ENCODE assay signal across 8 cellular contexts in genomic region chr7:106216517-106217088, GRCh38.
A peak's percentile ranks its signal among the peaks of the same experiment; 100 is the strongest.
DNase-seq lines count a peak whose midpoint lies in the region; ATAC-seq, FAIRE-seq and TF ChIP-seq lines count a peak whose summit lies in the region.

No MANE protein-coding gene starts in this region.

- no peak overlapping the region for H3K18ac ChIP-seq in mesendoderm (ENCODE audit: low read length)

- intact Hi-C loops in colonic mucosa (cut with DNase I), result no loop called here

- H3K27me3 ChIP-seq in colonic mucosa (no peaks in the 10 kb centered on the region), mesendoderm (ENCODE audit: insufficient read depth, low read length, poor library complexity) (no peaks in the 10 kb centered on the region)

- H2BK5ac ChIP-seq in mesendoderm (ENCODE audit: low read length), result no peak overlapping the region

- peak overlapping the region; percentile 24; the same call in 2 of the 3 replicates for H3K4me3 ChIP-seq in A549
- H3K4me3 ChIP-seq in LNCaP clone FGC (ENCODE audit: low read depth, low read length), result peak overlapping the region; percentile 17
- H3K4me3 ChIP-seq in colonic mucosa, result no peak overlapping the region
- no peak overlapping the region for H3K4me3 ChIP-seq in mesendoderm (ENCODE audit: low read length)

- H2BK15ac ChIP-seq in mesendoderm (replicated peaks; ENCODE audit: low read depth), result no peak overlapping the region

- TF ChIP-seq EP300 in A549 (IDR thresholded peaks at IDR 0.05), result no peak

- H3K4me1 ChIP-seq in A549, result peaks cover 22% of the 10 kb centered on the region
- H3K4me1 ChIP-seq in colonic mucosa, result no peaks in the 10 kb centered on the region
- peaks cover 2% of the 10 kb centered on the region for H3K4me1 ChIP-seq in mesendoderm (ENCODE audit: control insufficient read depth, low read depth, low read length)

- FAIRE-seq in A549 (lab: Jason Lieb, UNC), result no peak

- no peak overlapping the region for H4K5ac ChIP-seq in mesendoderm (ENCODE audit: low read length)

- no peak overlapping the region for H3K23ac ChIP-seq in mesendoderm (ENCODE audit: low read length)

- H3K4ac ChIP-seq in mesendoderm (ENCODE audit: low read depth, low read length), result no peak overlapping the region

- DNase-seq in A549 (ENCODE audit: low read depth in 1 of 2, low spot score in 1 of 2) (peak; percentile 75 to 88), LNCaP clone FGC (ENCODE audit: low read depth) (peak; percentile 77), colonic mucosa (peak; percentile 31), mesendoderm (peak; percentile 62), NCI-H1105 (lab: John Stamatoyannopoulos, UW) (no peak), NCI-H187 treated with DMSO at 0.1 percent for 48 hours (lab: John Stamatoyannopoulos, UW) (no peak)
- DNase-seq in stimulated activated CD4-positive, alpha-beta T cell treated with anti-CD3 and anti-CD28 coated beads, Interleukin-1b, Interleukin-23, amount 100 ng/mL, for 48 hours, result no peak

- TF ChIP-seq POLR2A in A549 (IDR thresholded peaks at IDR 0.05; ENCODE audit: low read length), result no peak

- ATAC-seq in A549 (peak; percentile 94 to 95), GM18861 (IDR thresholded peaks at IDR 0.05; ENCODE audit: unreplicated experiment) (no peak)

- no peak overlapping the region for H3K56ac ChIP-seq in mesendoderm (ENCODE audit: low read length)

- CTCF ChIA-PET in A549 (lab: Yijun Ruan, JAX), result interaction anchor here (0.9 to 2.6 kb wide), 4 partner anchors 9 to 40 kb away, joined by 3 to 14 read pairs (median 6); no protein-coding TSS in a partner anchor

- H3K4me2 ChIP-seq in A549 (peak overlapping the region; percentile 86), mesendoderm (ENCODE audit: low read length) (no peak overlapping the region)

- H3K79me2 ChIP-seq in mesendoderm (ENCODE audit: control insufficient read depth, insufficient read depth, low read length), result no peaks in the 10 kb centered on the region

- H3K79me1 ChIP-seq in mesendoderm (ENCODE audit: low read length), result no peaks in the 10 kb centered on the region

- H3K27ac ChIP-seq in A549, result peak overlapping the region; percentile 80 to 87
- H3K27ac ChIP-seq in colonic mucosa, result peak overlapping the region; percentile 56
- H3K27ac ChIP-seq in mesendoderm (ENCODE audit: low read depth, low read length), result no peak overlapping the region

- TF ChIP-seq CTCF in A549 (IDR thresholded peaks at IDR 0.05), result no peak
- no peak for TF ChIP-seq CTCF in LNCaP clone FGC (IDR thresholded peaks at IDR 0.05; ENCODE audit: control insufficient read depth, extremely low read depth, insufficient read depth)
- no peak for TF ChIP-seq CTCF in colonic mucosa (IDR thresholded peaks at IDR 0.05)

- H3K36me3 ChIP-seq in colonic mucosa (no peaks in the 10 kb centered on the region), mesendoderm (ENCODE audit: control insufficient read depth, insufficient read depth, low read length) (no peaks in the 10 kb centered on the region)

- 2% methylated on average over 3 of the region's 3 CpGs for WGBS in A549 (ENCODE audit: missing lambda C conversion rate)
- no CpG with 5 or more reads among the region's 3 CpGs for WGBS in mesendoderm (ENCODE audit: extremely low coverage, insufficient coverage, low lambda C conversion rate)

- H2AK5ac ChIP-seq in mesendoderm (ENCODE audit: low read length), result no peak overlapping the region

- POLR2A ChIA-PET in A549 (lab: Yijun Ruan, JAX), result interaction anchor here (1.0 to 1.7 kb wide), 2 partner anchors 68 to 232 kb away, joined by 5 to 11 read pairs; partner anchors contain the start of gene NAMPT

- no peaks in the 10 kb centered on the region for H3K9me3 ChIP-seq in A549
- H3K9me3 ChIP-seq in colonic mucosa, result no peaks in the 10 kb centered on the region

- no peak overlapping the region for H2BK120ac ChIP-seq in mesendoderm (ENCODE audit: low read depth, low read length)

- TF ChIP-seq RAD21 in A549 (conservative IDR thresholded peaks at IDR 0.05 in 1 of 2, IDR thresholded peaks at IDR 0.05 in 1 of 2), result peak in 1 of 2 experiments; percentile 4; a peak in 1 of 5 replicates

- no peak overlapping the region for H3K9ac ChIP-seq in colonic mucosa (ENCODE audit: low read depth in 2 of 2, low read length in 2 of 2)
- no peak overlapping the region for H3K9ac ChIP-seq in mesendoderm (ENCODE audit: low read length)

- H4K8ac ChIP-seq in mesendoderm (ENCODE audit: low read depth, low read length), result no peak overlapping the region

TF ChIP-seq in A549, 52 proteins besides CTCF, POLR2A, EP300 and RAD21:
- no peak for TF ChIP-seq RFX5 (IDR thresholded peaks at IDR 0.05)
- TF ChIP-seq HOXB13 (CRISPR knock-in tag; IDR thresholded peaks at IDR 0.05; ENCODE audit: low read depth), result no peak
- TF ChIP-seq HOXB5 (CRISPR knock-in tag; IDR thresholded peaks at IDR 0.05), result no peak
- no peak for TF ChIP-seq FOSB (CRISPR knock-in tag; IDR thresholded peaks at IDR 0.05)
- TF ChIP-seq MAFK (IDR thresholded peaks at IDR 0.05; ENCODE audit: partially characterized antibody), result peak; percentile 66
- TF ChIP-seq CEBPB (IDR thresholded peaks at IDR 0.05), result peak in 1 of 2 experiments; percentile 31; a peak in 1 of 4 replicates
- TF ChIP-seq CBX2 (IDR thresholded peaks at IDR 0.05; ENCODE audit: borderline replicate concordance, low read depth), result no peak
- no peak for TF ChIP-seq EHMT2 (IDR thresholded peaks at IDR 0.05; ENCODE audit: low read depth)
- TF ChIP-seq GATA3 (IDR thresholded peaks at IDR 0.05; ENCODE audit: borderline replicate concordance), result peak; percentile 79; the same call in 1 of the 2 replicates
- peak; percentile 66 for TF ChIP-seq JUNB (IDR thresholded peaks at IDR 0.05)
- peak; percentile 57; the same call in 1 of the 2 replicates for TF ChIP-seq FOSL2 (IDR thresholded peaks at IDR 0.05)
- peak; percentile 84 for TF ChIP-seq FOSL2 (CRISPR knock-in tag; IDR thresholded peaks at IDR 0.05)

Comparison
In these comparisons a context has a peak if more than half of its experiments do, and no peak if none do; other contexts are left out.
1. DNase-seq: peak in A549 (2 of 2), LNCaP clone FGC (single experiment), colonic mucosa (single experiment) and mesendoderm (single experiment); none in NCI-H1105 (single experiment), stimulated activated CD4-positive, alpha-beta T cell treated with anti-CD3 and anti-CD28 coated beads, Interleukin-1b, Interleukin-23, amount 100 ng/mL, for 48 hours (single experiment) and NCI-H187 treated with DMSO at 0.1 percent for 48 hours (single experiment).
2. H3K4me3 ChIP-seq: peak in A549 (single experiment) and LNCaP clone FGC (single experiment); none in colonic mucosa (single experiment) and mesendoderm (single experiment).